Comparison of ENCODE assay signal across 11 cellular contexts in the genomic region with DNA sequence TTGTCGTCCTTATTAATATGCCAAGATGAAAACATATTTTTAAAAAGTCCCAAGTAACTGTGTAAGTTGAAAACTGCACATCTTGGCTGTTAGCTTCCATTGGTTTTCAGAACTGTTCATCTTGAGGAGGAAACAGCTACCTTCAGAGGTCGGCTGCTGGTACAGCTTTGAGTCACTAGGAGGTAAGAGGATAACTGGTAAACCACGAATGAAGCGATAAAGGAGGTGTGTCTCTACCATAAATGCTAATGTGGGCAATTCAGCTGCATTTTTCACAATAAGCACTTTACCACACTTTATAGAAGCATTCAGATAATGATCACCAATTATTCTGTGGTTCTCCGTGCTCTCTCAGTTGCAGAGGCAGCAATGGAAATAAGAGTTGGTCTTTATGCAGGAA.
DNase-seq lines count a peak whose midpoint lies in the region.
"Had no signal": no experiment of that assay in that cellular context is flagged by ENCODE, and none has a peak within 500 bp of the region (broad histone marks: within the 10 kb centered on the region; RNA-seq: fewer than 3 reads in every experiment).

No MANE protein-coding gene starts in this region.

- H3K27ac Mint-ChIP-seq in activated CD4-positive, alpha-beta T cell treated with anti-CD3 and anti-CD28 coated beads, Interleukin-2, amount 10 ng/mL, durations not matched to agents 24 days and 14 days = peak overlapping the region; percentile 85
- H3K27ac Mint-ChIP-seq: GM23338 had no signal

- peaks cover 3% of the 10 kb centered on the region for H3K27me3 Mint-ChIP-seq in activated CD4-positive, alpha-beta T cell treated with anti-CD3 and anti-CD28 coated beads, Interleukin-2, amount 10 ng/mL, durations not matched to agents 24 days and 14 days

- no peaks in the 10 kb centered on the region for H3K36me3 Mint-ChIP-seq in activated CD4-positive, alpha-beta T cell treated with anti-CD3 and anti-CD28 coated beads, Interleukin-2, amount 10 ng/mL, durations not matched to agents 24 days and 14 days (ENCODE audit: low read depth)

- H3K9me3 Mint-ChIP-seq in activated CD4-positive, alpha-beta T cell treated with anti-CD3 and anti-CD28 coated beads, Interleukin-2, amount 10 ng/mL, durations not matched to agents 24 days and 14 days = no peaks in the 10 kb centered on the region
- H3K9me3 Mint-ChIP-seq: GM23338 had no signal

- peaks cover 44% of the 10 kb centered on the region for H3K4me1 Mint-ChIP-seq in activated CD4-positive, alpha-beta T cell treated with anti-CD3 and anti-CD28 coated beads, Interleukin-2, amount 10 ng/mL, durations not matched to agents 24 days and 14 days

- DNase-seq in activated CD4-positive, alpha-beta T cell treated with anti-CD3 and anti-CD28 coated beads, Interleukin-2, amount 10 ng/mL, durations not matched to agents 24 days and 14 days = peak; percentile 88
- no peak for DNase-seq in activated CD4-positive, alpha-beta T cell treated with anti-CD3 and anti-CD28 coated beads for 1 hour
- DNase-seq in M059J (ENCODE audit: low read depth) = peak; percentile 71
- peak; percentile 35 for DNase-seq in amniotic epithelial cell (ENCODE audit: low read depth)
- peak; percentile 26 to 36 for DNase-seq in stimulated activated CD8-positive, alpha-beta memory T cell treated with anti-CD3 and anti-CD28 coated beads, Interleukin-2, amount 100 ng/mL, for 48 hours (ENCODE audit: low read depth in 2 of 2)
- DNase-seq in GDM1 (lab: John Stamatoyannopoulos, UW) = no peak
- no peak for DNase-seq in NCI-H2081 treated with DMSO at 0.1 percent for 48 hours (lab: John Stamatoyannopoulos, UW)
- DNase-seq in NOMO-1 treated with dmso at 0.1 percent for 144 hours (lab: John Stamatoyannopoulos, UW; ENCODE audit: unreplicated experiment) = no peak
- DNase-seq: foreskin melanocyte, NCI-H524 treated with DMSO at 0.1 percent for 48 hours had no signal

- intact Hi-C loops in activated CD4-positive, alpha-beta T cell treated with anti-CD3 and anti-CD28 coated beads, Interleukin-2, amount 10 ng/mL, durations not matched to agents 24 days and 14 days (cut with micrococcal nuclease) = no loop called here

- H3K4me3 Mint-ChIP-seq in activated CD4-positive, alpha-beta T cell treated with anti-CD3 and anti-CD28 coated beads, Interleukin-2, amount 10 ng/mL, durations not matched to agents 24 days and 14 days = peak overlapping the region; percentile 92

Comparison
In these comparisons a context has a peak if more than half of its experiments do, and no peak if none do; other contexts are left out.
1. DNase-seq: peak in activated CD4-positive, alpha-beta T cell treated with anti-CD3 and anti-CD28 coated beads, Interleukin-2, amount 10 ng/mL, durations not matched to agents 24 days and 14 days (single experiment), M059J (single experiment), amniotic epithelial cell (single experiment) and stimulated activated CD8-positive, alpha-beta memory T cell treated with anti-CD3 and anti-CD28 coated beads, Interleukin-2, amount 100 ng/mL, for 48 hours (2 of 2); none in activated CD4-positive, alpha-beta T cell treated with anti-CD3 and anti-CD28 coated beads for 1 hour (single experiment), GDM1 (single experiment), NCI-H2081 treated with DMSO at 0.1 percent for 48 hours (single experiment) and NOMO-1 treated with dmso at 0.1 percent for 144 hours (single experiment).